ENCODE assay signal across 9 cellular contexts in genomic region chr1:154431586-154432373, GRCh38.
DNase-seq lines count a peak whose midpoint lies in the region; ATAC-seq and TF ChIP-seq lines count a peak whose summit lies in the region.
"Had no signal": no experiment of that assay in that cellular context is flagged by ENCODE, and none has a peak within 500 bp of the region (broad histone marks: within the 10 kb centered on the region; RNA-seq: fewer than 3 reads in every experiment).

No MANE protein-coding gene starts in this region.

- DNase-seq in GM04504 (ENCODE audit: low read depth), result peak; percentile 97
- DNase-seq in T-helper 22 cell (ENCODE audit: low read depth), result peak; percentile 37
- peak; percentile 18 to 69 for DNase-seq in erythroblast (lab: John Stamatoyannopoulos, UW)
- DNase-seq in stimulated activated CD4-positive, alpha-beta T cell treated with anti-CD3 and anti-CD28 coated beads, Interleukin-15, amount 100 ng/mL, for 24 hours, result peak; percentile 77
- DNase-seq in NCI-H1105 treated with DMSO at 0.1 percent for 48 hours (lab: John Stamatoyannopoulos, UW), result no peak
- DNase-seq: heart right ventricle had no signal

- no peak for ATAC-seq in HG03342 (IDR thresholded peaks at IDR 0.05; ENCODE audit: unreplicated experiment)
- no peak for ATAC-seq in HG02763 (IDR thresholded peaks at IDR 0.05; ENCODE audit: unreplicated experiment)
- no peak for ATAC-seq in GM21717 (IDR thresholded peaks at IDR 0.05; ENCODE audit: unreplicated experiment)

- TF ChIP-seq POLR2A in erythroblast (IDR thresholded peaks at IDR 0.05; ENCODE audit: low read length), result no peak
